In the genomic region with DNA sequence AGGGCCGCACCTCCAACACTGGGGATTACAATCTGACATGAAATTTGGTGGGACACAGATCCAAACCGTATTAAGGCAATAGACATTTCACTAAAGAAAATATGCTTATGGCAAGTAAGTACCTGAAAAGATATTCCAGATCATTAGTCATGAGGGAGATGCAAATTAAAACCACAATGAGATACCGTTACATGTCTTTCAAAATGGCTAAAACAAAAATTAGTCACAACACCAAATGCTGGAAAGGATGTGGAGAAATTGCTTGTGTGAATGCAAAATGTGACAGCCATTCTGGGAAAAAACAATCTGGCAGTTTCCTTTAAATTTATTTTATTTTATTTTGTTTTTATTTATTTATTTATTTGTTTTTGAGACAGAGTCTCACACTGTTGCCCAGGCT, we compare ENCODE assay signal across 35 cellular contexts.
"Had no signal": no experiment of that assay in that cellular context is flagged by ENCODE, and none has a peak within 500 bp of the region (broad histone marks: within the 10 kb centered on the region; RNA-seq: fewer than 3 reads in every experiment).

No MANE protein-coding gene starts in this region.

- DNase-seq: activated B cell treated with CpG ODN at 0.5 μM for 24 hours; activated CD4-positive, alpha-beta memory T cell treated with anti-CD3 and anti-CD28 coated beads for 36 hours; activated CD4-positive, alpha-beta T cell treated with anti-CD3 and anti-CD28 coated beads for 4 hours; activated CD4-positive, alpha-beta T cell treated with anti-CD3 and anti-CD28 coated beads, Interleukin-2, amount 10 ng/mL, durations not matched to agents 24 days and 14 days; activated CD4-positive, alpha-beta T cell treated with anti-CD3 and anti-CD28 coated beads, Interleukin-2, amount 50 U/mL, for 1 hour; activated CD4-positive, alpha-beta T cell treated with anti-CD3 and anti-CD28 coated beads, Interleukin-2, amount 50 U/mL, for 4 hours; activated CD4-positive, CD25-positive, alpha-beta regulatory T cell treated with anti-CD3 and anti-CD28 coated beads, Interleukin-2, amount 50 U/mL, for 72 hours; activated CD8-positive, alpha-beta memory T cell treated with anti-CD3 and anti-CD28 coated beads, Interleukin-2, amount 50 U/mL, for 4 hours; activated CD8-positive, alpha-beta T cell treated with anti-CD3 and anti-CD28 coated beads for 36 hours; activated effector memory CD4-positive, alpha-beta T cell treated with Interleukin-2 at 50 U/mL for 16 hours; activated gamma-delta T cell; activated naive CD4-positive, alpha-beta T cell treated with anti-CD3 and anti-CD28 coated beads, Interleukin-2, amount 10 ng/mL, durations not matched to agents 7 days and 5 days; activated naive CD4-positive, alpha-beta T cell treated with Interleukin-2 at 50 U/mL for 16 hours; activated naive CD8-positive, alpha-beta T cell treated with anti-CD3 and anti-CD28 coated beads, Interleukin-2, amount 10 ng/mL, durations not matched to agents 7 days and 5 days; activated naive CD8-positive, alpha-beta T cell treated with anti-CD3 and anti-CD28 coated beads, Interleukin-2, amount 50 U/mL, for 24 hours; activated T-cell treated with anti-CD3 and anti-CD28 coated beads for 4 hours; activated T-cell treated with anti-CD3 and anti-CD28 coated beads, Interleukin-2, amount 50 U/mL, for 1 hour; activated T-cell treated with anti-CD3 and anti-CD28 coated beads, Interleukin-2, amount 50 U/mL, for 4 hours; activated T-cell treated with anti-CD3 and anti-CD28 coated beads, Interleukin-2, amount 50 U/mL, for 72 hours; amygdala; anterior cingulate cortex; central memory CD4-positive, alpha-beta T cell; T-helper 1 cell; T-helper 2 cell; T-helper 9 cell had no signal

- H3K27me3 ChIP-seq: ascending aorta had no signal

- H3K4me3 ChIP-seq: ascending aorta had no signal

- ATAC-seq: activated CD8-positive, alpha-beta T cell treated with anti-CD3 and anti-CD28 coated beads for 36 hours; activated naive CD8-positive, alpha-beta T cell treated with anti-CD3 and anti-CD28 coated beads, Interleukin-2, amount 50 U/mL, for 24 hours; activated T-cell treated with anti-CD3 and anti-CD28 coated beads, Interleukin-2, amount 50 U/mL, for 4 hours; activated T-cell treated with anti-CD3 and anti-CD28 coated beads, Interleukin-2, amount 50 U/mL, for 72 hours had no signal

- H3K27ac ChIP-seq: ascending aorta, VCaP had no signal

- H3K4me1 Mint-ChIP-seq: activated CD4-positive, alpha-beta T cell treated with anti-CD3 and anti-CD28 coated beads, Interleukin-2, amount 10 ng/mL, durations not matched to agents 24 days and 14 days; activated naive CD4-positive, alpha-beta T cell treated with anti-CD3 and anti-CD28 coated beads, Interleukin-2, amount 10 ng/mL, durations not matched to agents 7 days and 5 days; brain had no signal

- H3K36me3 Mint-ChIP-seq: activated naive CD4-positive, alpha-beta T cell treated with anti-CD3 and anti-CD28 coated beads, Interleukin-2, amount 10 ng/mL, durations not matched to agents 7 days and 5 days; brain had no signal

- FAIRE-seq: TTC549 had no signal

- H3K27me3 Mint-ChIP-seq: activated B cell treated with CpG ODN at 0.5 μM for 24 hours; activated CD4-positive, alpha-beta memory T cell treated with anti-CD3 and anti-CD28 coated beads for 36 hours; activated CD8-positive, alpha-beta T cell treated with anti-CD3 and anti-CD28 coated beads for 36 hours; activated naive CD4-positive, alpha-beta T cell treated with anti-CD3 and anti-CD28 coated beads, Interleukin-2, amount 50 U/mL, for 24 hours; activated naive CD8-positive, alpha-beta T cell; activated naive CD8-positive, alpha-beta T cell treated with anti-CD3 and anti-CD28 coated beads, Interleukin-2, amount 50 U/mL, for 24 hours had no signal

- H3K27ac Mint-ChIP-seq: activated B cell treated with CpG ODN at 0.5 μM for 24 hours; activated CD4-positive, alpha-beta memory T cell treated with anti-CD3 and anti-CD28 coated beads for 36 hours; activated CD4-positive, alpha-beta T cell treated with anti-CD3 and anti-CD28 coated beads, Interleukin-2, amount 10 ng/mL, durations not matched to agents 24 days and 14 days; activated CD8-positive, alpha-beta T cell treated with anti-CD3 and anti-CD28 coated beads for 36 hours; activated naive CD4-positive, alpha-beta T cell treated with anti-CD3 and anti-CD28 coated beads, Interleukin-2, amount 10 ng/mL, durations not matched to agents 7 days and 5 days; activated naive CD4-positive, alpha-beta T cell treated with anti-CD3 and anti-CD28 coated beads, Interleukin-2, amount 50 U/mL, for 24 hours; activated naive CD8-positive, alpha-beta T cell; activated naive CD8-positive, alpha-beta T cell treated with anti-CD3 and anti-CD28 coated beads, Interleukin-2, amount 10 ng/mL, durations not matched to agents 7 days and 5 days; activated naive CD8-positive, alpha-beta T cell treated with anti-CD3 and anti-CD28 coated beads, Interleukin-2, amount 50 U/mL, for 24 hours; activated T-cell treated with anti-CD3 and anti-CD28 coated beads, Interleukin-2, amount 50 U/mL, for 72 hours; activated T-helper 1 cell treated with anti-CD3 and anti-CD28 coated beads, Interleukin-12 subunit alpha, Interleukin-12 subunit beta, Interleukin-2, Interleukin-4 antibody, amounts not matched to agents 30 ng/mL and 10 ng/mL and 1 ng/mL, durations not matched to agents 14 hours and 24 hours and 36 hours; activated T-helper 2 cell treated with anti-CD3 and anti-CD28 coated beads, Interferon-gamma antibody, Interleukin-2, Interleukin-4, amounts not matched to agents 10 μg/mL and 5 μg/mL and 100 μg/mL, durations not matched to agents 14 hours and 24 hours and 36 hours; brain; T-helper 1 cell treated with Interleukin-12 subunit alpha and Interleukin-12 subunit beta and Interleukin-4 antibody, amounts not matched to agents 30 μg/mL and 1 μg/mL, for 36 hours; T-helper 2 cell treated with Interferon-gamma antibody and Interleukin-4, amounts not matched to agents 5 μg/mL and 100 μg/mL, for 36 hours had no signal

- H3K9me3 ChIP-seq: ascending aorta had no signal

- H3K4me3 Mint-ChIP-seq: activated B cell treated with CpG ODN at 0.5 μM for 24 hours; activated CD4-positive, alpha-beta memory T cell treated with anti-CD3 and anti-CD28 coated beads for 36 hours; activated CD4-positive, alpha-beta T cell treated with anti-CD3 and anti-CD28 coated beads, Interleukin-2, amount 10 ng/mL, durations not matched to agents 24 days and 14 days; activated CD8-positive, alpha-beta T cell treated with anti-CD3 and anti-CD28 coated beads for 36 hours; activated naive CD4-positive, alpha-beta T cell treated with anti-CD3 and anti-CD28 coated beads, Interleukin-2, amount 10 ng/mL, durations not matched to agents 7 days and 5 days; activated naive CD4-positive, alpha-beta T cell treated with anti-CD3 and anti-CD28 coated beads, Interleukin-2, amount 50 U/mL, for 24 hours; activated naive CD8-positive, alpha-beta T cell; activated naive CD8-positive, alpha-beta T cell treated with anti-CD3 and anti-CD28 coated beads, Interleukin-2, amount 10 ng/mL, durations not matched to agents 7 days and 5 days; activated naive CD8-positive, alpha-beta T cell treated with anti-CD3 and anti-CD28 coated beads, Interleukin-2, amount 50 U/mL, for 24 hours; activated T-cell treated with anti-CD3 and anti-CD28 coated beads, Interleukin-2, amount 50 U/mL, for 4 hours; activated T-cell treated with anti-CD3 and anti-CD28 coated beads, Interleukin-2, amount 50 U/mL, for 72 hours; activated T-helper 1 cell treated with anti-CD3 and anti-CD28 coated beads, Interleukin-12 subunit alpha, Interleukin-12 subunit beta, Interleukin-2, Interleukin-4 antibody, amounts not matched to agents 30 ng/mL and 10 ng/mL and 1 ng/mL, durations not matched to agents 14 hours and 24 hours and 36 hours; brain; T-helper 1 cell treated with Interleukin-12 subunit alpha and Interleukin-12 subunit beta and Interleukin-4 antibody, amounts not matched to agents 30 μg/mL and 1 μg/mL, for 36 hours; T-helper 2 cell treated with Interferon-gamma antibody and Interleukin-4, amounts not matched to agents 5 μg/mL and 100 μg/mL, for 36 hours had no signal

- H3K4me1 ChIP-seq: ascending aorta had no signal

- H3K36me3 ChIP-seq: ascending aorta had no signal
